ENCODE assay signal across 8 cellular contexts in the genomic region with DNA sequence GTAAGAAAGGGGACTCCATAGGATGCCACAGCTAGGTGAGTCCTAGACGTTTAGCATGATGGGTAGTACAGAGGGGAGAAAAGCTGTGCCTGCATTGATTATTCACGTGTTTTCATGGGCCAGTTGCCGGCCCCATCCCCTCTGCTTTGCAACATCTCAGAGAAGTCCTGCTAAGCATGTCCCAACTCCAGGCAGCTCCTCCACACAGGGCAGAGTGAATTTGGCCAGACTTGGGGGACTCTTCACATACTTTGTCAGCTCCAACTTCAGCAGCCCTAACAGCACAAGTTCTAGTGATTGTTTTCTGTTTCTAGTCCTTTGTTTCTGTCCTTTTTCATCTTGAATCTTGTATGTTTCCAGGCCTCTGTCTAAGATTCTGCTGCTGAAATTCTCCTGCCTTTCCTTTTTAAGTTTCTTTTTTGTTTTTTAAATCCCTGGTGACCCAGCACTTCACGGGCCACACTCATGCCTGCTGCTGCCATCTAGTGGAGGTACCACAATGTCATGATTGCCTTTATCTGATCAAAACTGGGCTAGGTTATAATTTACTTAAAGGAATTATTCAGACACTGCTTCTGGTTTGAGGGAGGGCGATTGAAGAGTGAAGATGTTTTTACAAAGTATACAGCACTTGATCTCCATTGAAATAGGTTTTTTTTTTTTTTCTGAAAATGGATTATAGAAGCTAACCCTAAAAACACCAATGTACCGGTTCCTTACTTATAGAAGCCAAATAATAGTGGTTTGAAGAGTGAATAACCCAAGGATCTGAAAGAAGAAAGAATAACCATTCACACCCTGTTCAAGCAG.
DNase-seq lines count a peak whose midpoint lies in the region; ATAC-seq and TF ChIP-seq lines count a peak whose summit lies in the region.

No MANE protein-coding gene starts in this region.

- H3K4me1 ChIP-seq in right lobe of liver = no peaks in the 10 kb centered on the region
- peaks cover 15 to 73% of the 10 kb centered on the region in 2 donors for H3K4me1 ChIP-seq in thoracic aorta (ENCODE audit: control insufficient read depth in 1 of 2, low read depth in 2 of 2)

- no peaks in the 10 kb centered on the region for H3K9me3 ChIP-seq in CD4-positive, alpha-beta T cell (ENCODE audit: control insufficient read depth, low read length)
- no peaks in the 10 kb centered on the region for H3K9me3 ChIP-seq in right lobe of liver
- H3K9me3 ChIP-seq in thoracic aorta = no peaks in the 10 kb centered on the region

- H3K27me3 ChIP-seq in CD4-positive, alpha-beta T cell (ENCODE audit: control insufficient read depth, insufficient read depth, low read length) = no peaks in the 10 kb centered on the region
- H3K27me3 ChIP-seq in right lobe of liver (no peaks in the 10 kb centered on the region), thoracic aorta (replicated peaks; ENCODE audit: insufficient read depth) (no peaks in the 10 kb centered on the region)

- TF ChIP-seq CTCF in CD4-positive, alpha-beta T cell (IDR thresholded peaks at IDR 0.05) = peak; percentile 33
- peak; percentile 43 to 78 (median 64) for TF ChIP-seq CTCF in right lobe of liver (IDR thresholded peaks at IDR 0.05)
- peak; percentile 69 for TF ChIP-seq CTCF in thoracic aorta (IDR thresholded peaks at IDR 0.05)

- no peak overlapping the region for H3K27ac Mint-ChIP-seq in CD4-positive, alpha-beta T cell

- no peak for DNase-seq in CD4-positive, alpha-beta T cell
- DNase-seq in RPMI8226 = peak; percentile 26
- peak; percentile 70 for DNase-seq in dedifferentiated amniotic fluid mesenchymal stem cell (ENCODE audit: extremely low spot score)
- DNase-seq in right lobe of liver = peak in 1 of 3 donors; percentile 48
- no peak for DNase-seq in thoracic aorta (ENCODE audit: low spot score)
- no peak for DNase-seq in GF-D8 (lab: John Stamatoyannopoulos, UW)

- CTCF ChIA-PET in CD4-positive, alpha-beta T cell (lab: Charles Lee) = no interaction called here

- no peaks in the 10 kb centered on the region for H3K36me3 Mint-ChIP-seq in CD4-positive, alpha-beta T cell (ENCODE audit: low read depth)

- H3K36me3 ChIP-seq in right lobe of liver (no peaks in the 10 kb centered on the region), thoracic aorta (no peaks in the 10 kb centered on the region)

- no peak for TF ChIP-seq POLR2A in right lobe of liver (IDR thresholded peaks at IDR 0.05)

- H3K4me3 ChIP-seq in right lobe of liver = no peak overlapping the region
- H3K4me3 ChIP-seq in thoracic aorta = peak overlapping the region; percentile 34

- ATAC-seq in CD4-positive, alpha-beta T cell (ENCODE audit: poor library complexity) = no peak
- ATAC-seq in GM18858 (IDR thresholded peaks at IDR 0.05; ENCODE audit: unreplicated experiment) = peak; percentile 77
- ATAC-seq in HG03139 (IDR thresholded peaks at IDR 0.05; ENCODE audit: unreplicated experiment) = peak; percentile 57
- peak; percentile 83 to 90 (median 86) for ATAC-seq in right lobe of liver
- ATAC-seq in thoracic aorta (ENCODE audit: insufficient number of reproducible peaks, low FRiP score, low read depth) = peak; percentile 46

- H3K4me1 Mint-ChIP-seq in CD4-positive, alpha-beta T cell (ENCODE audit: low read depth) = no peaks in the 10 kb centered on the region

- H3K27me3 Mint-ChIP-seq in CD4-positive, alpha-beta T cell = no peaks in the 10 kb centered on the region

- POLR2A ChIA-PET in CD4-positive, alpha-beta T cell (lab: Charles Lee) = no interaction called here

- no peak overlapping the region for H3K4me3 Mint-ChIP-seq in CD4-positive, alpha-beta T cell

- 42% methylated on average over 5 of the region's 6 CpGs for WGBS in right lobe of liver (ENCODE audit: insufficient coverage, low coverage, low lambda C conversion rate, missing lambda C conversion rate)

- H3K27ac ChIP-seq in CD4-positive, alpha-beta T cell (ENCODE audit: low read depth, low read length) = no peak overlapping the region
- no peak overlapping the region for H3K27ac ChIP-seq in right lobe of liver
- H3K27ac ChIP-seq in thoracic aorta = peak overlapping the region; percentile 58 to 72

- H3K9me3 Mint-ChIP-seq in CD4-positive, alpha-beta T cell = no peaks in the 10 kb centered on the region

- intact Hi-C loops in CD4-positive, alpha-beta T cell (cut with DNase I, micrococcal nuclease) = no loop called here
- intact Hi-C loops in right lobe of liver (cut with DNase I) = no loop called here

Comparison
In these comparisons a context has a peak if more than half of its experiments do, and no peak if none do; other contexts are left out.
1. DNase-seq: peak in RPMI8226 (single experiment) and dedifferentiated amniotic fluid mesenchymal stem cell (single experiment); none in CD4-positive, alpha-beta T cell (0 of 10), thoracic aorta (single experiment) and GF-D8 (single experiment).
2. H3K27ac ChIP-seq: peak in thoracic aorta (2 of 2); none in CD4-positive, alpha-beta T cell (single experiment) and right lobe of liver (0 of 3).
3. Peak in every context shown above with its lines, with median percentiles within 50 percentile points of each other: CTCF ChIP-seq.